21 cellular contexts compared by ENCODE assay signal in the genomic region with DNA sequence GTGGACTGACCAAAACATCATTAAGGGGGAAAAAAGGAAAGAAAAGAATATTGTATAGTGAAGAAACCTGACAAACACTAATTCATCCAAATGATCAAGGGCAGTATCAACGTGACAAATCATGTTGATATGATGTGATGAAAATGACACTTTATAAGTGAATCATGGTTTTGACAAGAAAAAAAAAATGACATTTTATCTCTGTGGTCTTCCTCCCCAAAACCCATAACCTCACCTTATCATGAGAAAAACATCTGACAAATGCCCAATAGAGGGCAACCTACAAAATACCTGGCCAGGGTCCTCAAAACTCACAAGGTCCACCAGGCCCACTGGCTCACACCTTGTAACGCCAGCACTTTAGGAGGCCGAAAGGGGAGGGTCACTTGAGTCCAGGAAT. TPM values are rescaled to one million over a fixed set of nuclear protein-coding genes. Genes with fewer than 3 reads are reported as not detected.
DNase-seq lines count a peak whose midpoint lies in the region; ATAC-seq and TF ChIP-seq lines count a peak whose summit lies in the region.
"Had no signal": no experiment of that assay in that cellular context is flagged by ENCODE, and none has a peak within 500 bp of the region (broad histone marks: within the 10 kb centered on the region; RNA-seq: fewer than 3 reads in every experiment).

No MANE protein-coding gene starts in this region.

- H3K36me3 ChIP-seq in OCI-LY7 (ENCODE audit: insufficient read depth, low read length) (0 out of 2 replicates have a peak, but pooled peaks cover 6% of the 10 kb centered on the region), mesenchymal stem cell (ENCODE audit: control insufficient read depth in 1 of 2, insufficient read depth in 2 of 2, low read depth in 1 of 2, low read length in 2 of 2) (peaks cover 0 to 9% of the 10 kb centered on the region in 2 experiments)
- H3K36me3 ChIP-seq: vagina had no signal

- H2BK15ac ChIP-seq in mesenchymal stem cell (ENCODE audit: low read depth, poor library complexity, severe bottlenecking) = no peak overlapping the region

- no peak overlapping the region for H3K23ac ChIP-seq in mesenchymal stem cell (ENCODE audit: low read length in 2 of 2)

- POLR2A ChIA-PET in OCI-LY7 (lab: Charles Lee) = no interaction called here

- peaks cover 90% of the 10 kb centered on the region for H3K79me2 ChIP-seq in OCI-LY7 (ENCODE audit: insufficient read depth, low read depth, low read length)

- H3K4me1 ChIP-seq in OCI-LY7 (ENCODE audit: insufficient read depth, low read length, poor library complexity, severe bottlenecking) (peaks cover 21% of the 10 kb centered on the region), mesenchymal stem cell (ENCODE audit: control insufficient read depth, insufficient read depth, low read depth, low read length) (no peaks in the 10 kb centered on the region)

- H3K79me1 ChIP-seq in mesenchymal stem cell (replicated peaks; ENCODE audit: low read length, poor library complexity, severe bottlenecking) = peaks cover 6% of the 10 kb centered on the region

- H3K27me3 ChIP-seq in mesenchymal stem cell (ENCODE audit: control insufficient read depth in 1 of 2, insufficient read depth in 1 of 2, low read length in 2 of 2) = no peaks in the 10 kb centered on the region
- H3K27me3 ChIP-seq: heart left ventricle, vagina had no signal

- 100% methylated on average over 2 of the region's 3 CpGs for WGBS in mesenchymal stem cell

- peaks cover 0 to 5% of the 10 kb centered on the region in 2 donors for H3K36me3 Mint-ChIP-seq in activated T-cell treated with anti-CD3 and anti-CD28 coated beads, Interleukin-2, amount 50 U/mL, for 72 hours (ENCODE audit: insufficient read depth in 2 of 2)
- H3K36me3 Mint-ChIP-seq in effector memory CD8-positive, alpha-beta T cell (ENCODE audit: insufficient read depth) = peaks cover 17% of the 10 kb centered on the region
- H3K36me3 Mint-ChIP-seq: activated naive CD4-positive, alpha-beta T cell treated with anti-CD3 and anti-CD28 coated beads, Interleukin-2, amount 50 U/mL, for 72 hours had no signal

- no peak overlapping the region for H2AK5ac ChIP-seq in mesenchymal stem cell (ENCODE audit: low read length, severe bottlenecking)

- H2BK5ac ChIP-seq in mesenchymal stem cell (ENCODE audit: low read depth, low read length, poor library complexity, severe bottlenecking) = no peak overlapping the region

- no peak overlapping the region for H3K9ac ChIP-seq in mesenchymal stem cell (ENCODE audit: low read length)

- no peaks in the 10 kb centered on the region for H3K27me3 Mint-ChIP-seq in activated T-cell treated with anti-CD3 and anti-CD28 coated beads, Interleukin-2, amount 50 U/mL, for 72 hours (ENCODE audit: low read depth)
- H3K27me3 Mint-ChIP-seq in effector memory CD8-positive, alpha-beta T cell = no peaks in the 10 kb centered on the region
- H3K27me3 Mint-ChIP-seq: CD4-positive, CD25-positive, alpha-beta regulatory T cell; naive thymus-derived CD8-positive, alpha-beta T cell had no signal

- H3K4me3 ChIP-seq in OCI-LY7 (ENCODE audit: low read depth, low read length, poor library complexity, severe bottlenecking) (no peak overlapping the region), mesenchymal stem cell (ENCODE audit: insufficient read depth in 1 of 2, low read depth in 1 of 2, low read length in 2 of 2) (no peak overlapping the region)
- H3K4me3 ChIP-seq: heart left ventricle, psoas muscle, smooth muscle cell, vagina had no signal

- peaks cover 57% of the 10 kb centered on the region for H3K4me1 Mint-ChIP-seq in activated T-cell treated with anti-CD3 and anti-CD28 coated beads, Interleukin-2, amount 50 U/mL, for 72 hours (ENCODE audit: low read depth)
- H3K4me1 Mint-ChIP-seq in effector memory CD8-positive, alpha-beta T cell (ENCODE audit: low read depth in 2 of 2) = peaks cover 33 to 44% of the 10 kb centered on the region in 2 donors

- no peak overlapping the region for H3K18ac ChIP-seq in mesenchymal stem cell (ENCODE audit: low read depth in 1 of 2, low read length in 2 of 2)

- TF ChIP-seq CTCF in OCI-LY7 (conservative IDR thresholded peaks at IDR 0.05; ENCODE audit: low read length) = peak; percentile 65; the same call in 1 of the 2 replicates

- H4K91ac ChIP-seq in mesenchymal stem cell (ENCODE audit: low read length) = no peak overlapping the region

- CTCF ChIA-PET in OCI-LY7 (lab: Charles Lee; ENCODE audit: unreplicated experiment) = no interaction called here

- no peak overlapping the region for H2BK12ac ChIP-seq in mesenchymal stem cell (ENCODE audit: low read length in 2 of 2)

- no peak overlapping the region for H2BK120ac ChIP-seq in mesenchymal stem cell (ENCODE audit: low read depth, low read length)

- peak; percentile 38 to 62 for ATAC-seq in activated T-cell treated with anti-CD3 and anti-CD28 coated beads, Interleukin-2, amount 50 U/mL, for 72 hours (replicated peaks in 1 of 2)
- peak; percentile 41 for ATAC-seq in effector memory CD8-positive, alpha-beta T cell (replicated peaks)
- ATAC-seq in stimulated activated naive CD8-positive, alpha-beta T cell treated with anti-CD3 and anti-CD28 coated beads, Interleukin-15, Interleukin-2, amounts not matched to agents 100 U/mL and 50 U/mL, for 24 hours = peak; percentile 43
- ATAC-seq in HG03565 (IDR thresholded peaks at IDR 0.05; ENCODE audit: unreplicated experiment) = no peak
- ATAC-seq: heart left ventricle; naive thymus-derived CD8-positive, alpha-beta T cell; psoas muscle; Right ventricle myocardium inferior had no signal

- no peak overlapping the region for H3K27ac ChIP-seq in OCI-LY7 (ENCODE audit: low read depth, low read length, poor library complexity, severe bottlenecking)
- no peak overlapping the region for H3K27ac ChIP-seq in mesenchymal stem cell (ENCODE audit: low read length, poor library complexity, severe bottlenecking)
- H3K27ac ChIP-seq: heart left ventricle, HL-60, psoas muscle, vagina had no signal

- H4K8ac ChIP-seq in mesenchymal stem cell (ENCODE audit: low read length) = no peak overlapping the region

- no TSS peak for BruUV-seq in OCI-LY7 (replicated peaks; lab: Mats Ljungman, UMichigan)

- H3K9me3 ChIP-seq in OCI-LY7 (ENCODE audit: low read length) = no peaks in the 10 kb centered on the region
- no peaks in the 10 kb centered on the region for H3K9me3 ChIP-seq in mesenchymal stem cell (ENCODE audit: control insufficient read depth, low read length)
- H3K9me3 ChIP-seq: heart left ventricle, psoas muscle, vagina had no signal

- H3K9me2 ChIP-seq in OCI-LY7 (ENCODE audit: insufficient read depth, low read length) = no peaks in the 10 kb centered on the region

- intact Hi-C loops in OCI-LY7 (cut with micrococcal nuclease; ENCODE audit: unreplicated experiment) = no loop called here
- intact Hi-C loops in posterior cingulate gyrus (cut with DNase I) = no loop called here

- H2AFZ ChIP-seq in OCI-LY7 (ENCODE audit: low read length) (no peak overlapping the region), mesenchymal stem cell (ENCODE audit: low read depth, low read length) (no peak overlapping the region)

- H3K4me3 Mint-ChIP-seq in activated T-cell treated with anti-CD3 and anti-CD28 coated beads, Interleukin-2, amount 50 U/mL, for 72 hours = no peak overlapping the region
- H3K4me3 Mint-ChIP-seq in effector memory CD8-positive, alpha-beta T cell = no peak overlapping the region
- H3K4me3 Mint-ChIP-seq: CD4-positive, CD25-positive, alpha-beta regulatory T cell; naive thymus-derived CD8-positive, alpha-beta T cell had no signal

- H3K4ac ChIP-seq in mesenchymal stem cell (ENCODE audit: low read depth in 1 of 2, low read length in 2 of 2) = no peak overlapping the region

- H4K20me1 ChIP-seq in OCI-LY7 (ENCODE audit: insufficient read depth, low read length) = peaks cover 21% of the 10 kb centered on the region; the same call in 1 of the 2 replicates

- H3K4me2 ChIP-seq in OCI-LY7 (ENCODE audit: low read length) (no peak overlapping the region), mesenchymal stem cell (ENCODE audit: low read length, poor library complexity, severe bottlenecking) (no peak overlapping the region)
- H3K4me2 ChIP-seq: smooth muscle cell had no signal

- no peaks in the 10 kb centered on the region for H3K9me3 Mint-ChIP-seq in activated T-cell treated with anti-CD3 and anti-CD28 coated beads, Interleukin-2, amount 50 U/mL, for 72 hours
- no peaks in the 10 kb centered on the region for H3K9me3 Mint-ChIP-seq in effector memory CD8-positive, alpha-beta T cell
- H3K9me3 Mint-ChIP-seq: activated naive CD4-positive, alpha-beta T cell treated with anti-CD3 and anti-CD28 coated beads, Interleukin-2, amount 50 U/mL, for 72 hours; CD4-positive, CD25-positive, alpha-beta regulatory T cell; naive thymus-derived CD8-positive, alpha-beta T cell had no signal

- DNase-seq in activated T-cell treated with anti-CD3 and anti-CD28 coated beads, Interleukin-2, amount 50 U/mL, for 72 hours = no peak
- DNase-seq in activated T-cell treated with anti-CD3 and anti-CD28 coated beads, Interleukin-2, amount 50 U/mL, for 48 hours = no peak
- DNase-seq in OCI-LY7 (ENCODE audit: low spot score) (no peak), posterior cingulate gyrus (no peak), mesenchymal stem cell (no peak)
- no peak for DNase-seq in effector memory CD8-positive, alpha-beta T cell
- no peak for DNase-seq in stimulated activated naive CD8-positive, alpha-beta T cell treated with anti-CD3 and anti-CD28 coated beads, Interleukin-15, Interleukin-2, amounts not matched to agents 100 U/mL and 50 U/mL, for 24 hours
- DNase-seq: CD4-positive, CD25-positive, alpha-beta regulatory T cell; DMS53; HCEC 1CT; heart left ventricle; naive thymus-derived CD8-positive, alpha-beta T cell; NCI-H187; psoas muscle; stimulated activated CD4-positive, alpha-beta T cell treated with anti-CD3 and anti-CD28 coated beads, Interleukin-4, amount 100 ng/mL, for 1 hour had no signal

- H3K27ac Mint-ChIP-seq in activated T-cell treated with anti-CD3 and anti-CD28 coated beads, Interleukin-2, amount 50 U/mL, for 72 hours = no peak overlapping the region
- H3K27ac Mint-ChIP-seq in effector memory CD8-positive, alpha-beta T cell = peak overlapping the region in 1 of 2 donors; percentile 70
- H3K27ac Mint-ChIP-seq: activated naive CD4-positive, alpha-beta T cell treated with anti-CD3 and anti-CD28 coated beads, Interleukin-2, amount 50 U/mL, for 72 hours had no signal

- no peak overlapping the region for H3K14ac ChIP-seq in mesenchymal stem cell (ENCODE audit: low read length in 2 of 2)

RNA-seq across cellular contexts. Expression of a gene that starts 13.8 kb away (rescaled TPM):
- 100 to 1,000 TPM; 187 to 235 TPM for total RNA-seq in activated T-cell treated with anti-CD3 and anti-CD28 coated beads, Interleukin-2, amount 50 U/mL, for 72 hours
- 63.1 and 129 TPM in 2 replicates for total RNA-seq in OCI-LY7 (2014; rRNA removed; shearing (Covaris generic))
- 221 and 232 TPM in 2 replicates for total RNA-seq in OCI-LY7 (2022)
- 426 TPM for polyA plus RNA-seq in mesenchymal stem cell (2013, experiment 1 of 2)
- polyA plus RNA-seq in mesenchymal stem cell (2013, experiment 2 of 2) = 426 TPM

RNA-seq across cellular contexts. Expression of a gene that starts 35.8 kb away (rescaled TPM):
- 10 to 100 TPM; 64.1 to 77.5 TPM for total RNA-seq in activated T-cell treated with anti-CD3 and anti-CD28 coated beads, Interleukin-2, amount 50 U/mL, for 72 hours
- 58.3 and 65.8 TPM in 2 replicates for total RNA-seq in OCI-LY7 (2014; rRNA removed; shearing (Covaris generic))
- total RNA-seq in OCI-LY7 (2022) = 82.6 and 86.4 TPM in 2 replicates
- 26.4 TPM for polyA plus RNA-seq in mesenchymal stem cell (2013, experiment 1 of 2)
- polyA plus RNA-seq in mesenchymal stem cell (2013, experiment 2 of 2) = 26.7 TPM
